In genomic region chr17:50200447-50201225, GRCh38 we compare ENCODE assay signal across 8 cellular contexts. TPM values are rescaled to one million over a fixed set of nuclear protein-coding genes. Genes with fewer than 3 reads are reported as not detected.
DNase-seq lines count a peak whose midpoint lies in the region; ATAC-seq and FAIRE-seq lines count a peak whose summit lies in the region.

No MANE protein-coding gene starts in this region.

- H3K27me3 ChIP-seq in SJCRH30 (peaks cover 8% of the 10 kb centered on the region), neuronal stem cell (ENCODE audit: control insufficient read depth in 3 of 3, insufficient read depth in 3 of 3, low read depth in 1 of 3, low read length in 3 of 3) (peaks cover 5 to 72% (median 29%) of the 10 kb centered on the region in 3 experiments), subcutaneous abdominal adipose tissue (ENCODE audit: control insufficient read depth in 5 of 5, insufficient read depth in 4 of 5, low read length in 5 of 5) (peaks cover 21 to 42% (median 34%) of the 10 kb centered on the region in 5 donors)

- no peaks in the 10 kb centered on the region for H3K79me1 ChIP-seq in neuronal stem cell (ENCODE audit: low read depth, low read length)

- peak overlapping the region; percentile 35 for H3K9ac ChIP-seq in neuronal stem cell (ENCODE audit: low read depth, low read length, poor library complexity)
- peak overlapping the region in 4 of 5 donors; percentile 16 to 76 (median 70) for H3K9ac ChIP-seq in subcutaneous abdominal adipose tissue (ENCODE audit: low read length in 5 of 5)

- no peak overlapping the region for H4K91ac ChIP-seq in neuronal stem cell (ENCODE audit: low read depth, low read length, poor library complexity)

- H3K4me3 ChIP-seq in SJCRH30 = peak overlapping the region; percentile 29
- H3K4me3 ChIP-seq in neuronal stem cell (ENCODE audit: low read length in 2 of 2) = peak overlapping the region; percentile 24 to 81
- H3K4me3 ChIP-seq in subcutaneous abdominal adipose tissue (ENCODE audit: low read depth in 1 of 5, low read length in 5 of 5) = peak overlapping the region; percentile 57 to 75 (median 69)

- WGBS in neuronal stem cell (ENCODE audit: extremely low coverage in 2 of 2, insufficient read length in 2 of 2, insufficient replicate concordance in 1 of 2), 2 donors = no CpG with 5 or more reads among the region's 52 CpGs

- H3K4me2 ChIP-seq in neuronal stem cell (ENCODE audit: insufficient read depth, low read length, poor library complexity, severe bottlenecking) = peak overlapping the region; percentile 79

- peak overlapping the region; percentile 88 for H2AK5ac ChIP-seq in neuronal stem cell (ENCODE audit: low read depth, low read length)

- H3K27ac ChIP-seq in SJCRH30 = no peak overlapping the region
- H3K27ac ChIP-seq in neuronal stem cell (replicated peaks; ENCODE audit: low read length) = no peak overlapping the region
- H3K27ac ChIP-seq in subcutaneous abdominal adipose tissue (ENCODE audit: low read depth, low read length) = peak overlapping the region; percentile 62

- no peak overlapping the region for H3K4ac ChIP-seq in neuronal stem cell (ENCODE audit: low read length)

- H3K4me1 ChIP-seq in SJCRH30 (peaks cover 21% of the 10 kb centered on the region), neuronal stem cell (ENCODE audit: control insufficient read depth in 2 of 2, insufficient read depth in 1 of 2, low read depth in 1 of 2, low read length in 2 of 2) (peaks cover 11% of the 10 kb centered on the region in 2 donors), subcutaneous abdominal adipose tissue (ENCODE audit: control insufficient read depth in 5 of 5, insufficient read depth in 5 of 5, low read length in 5 of 5) (peaks cover 0 to 41% (median 35%) of the 10 kb centered on the region in 5 donors)

- H2BK5ac ChIP-seq in neuronal stem cell (ENCODE audit: low read length) = peak overlapping the region; percentile 58

- H2BK15ac ChIP-seq in neuronal stem cell (ENCODE audit: low read length) = peak overlapping the region; percentile 99

- H3K18ac ChIP-seq in neuronal stem cell (ENCODE audit: low read length) = peak overlapping the region; percentile 66

- peak overlapping the region; percentile 2 for H2BK12ac ChIP-seq in neuronal stem cell (ENCODE audit: low read length)

- DNase-seq in C1 segment of cervical spinal cord (lab: John Stamatoyannopoulos, UW) (peak in 12 of 14 donors; percentile 22 to 85 (median 60)), Kasumi-1 (lab: John Stamatoyannopoulos, UW) (peak; percentile 81 to 90), SJCRH30 (peak; percentile 73 to 87), frontal cortex (ENCODE audit: low spot score in 2 of 2) (peak; percentile 89 to 94), neuronal stem cell (ENCODE audit: low spot score) (peak; percentile 90)
- peak; percentile 67 for DNase-seq in activated gamma-delta T cell treated with anti-CD3 and anti-CD28 coated beads, Interleukin-2, amount 50 U/mL, for 16 hours (ENCODE audit: low read depth)

- H3K14ac ChIP-seq in neuronal stem cell (ENCODE audit: low read length) = no peak overlapping the region

- ATAC-seq in GM19452 (IDR thresholded peaks at IDR 0.05; ENCODE audit: unreplicated experiment) = peak; percentile 56

- no peak overlapping the region for H4K8ac ChIP-seq in neuronal stem cell (ENCODE audit: low read depth, low read length)

- peak overlapping the region; percentile 68 for H3K23ac ChIP-seq in neuronal stem cell (ENCODE audit: low read depth, low read length, poor library complexity)

- H3K36me3 ChIP-seq in SJCRH30 = no peaks in the 10 kb centered on the region
- H3K36me3 ChIP-seq in neuronal stem cell (replicated peaks in 1 of 2; ENCODE audit: control insufficient read depth in 2 of 2, insufficient read depth in 2 of 2, low read length in 2 of 2) = peaks cover 0 to 4% of the 10 kb centered on the region in 2 donors
- H3K36me3 ChIP-seq in subcutaneous abdominal adipose tissue (ENCODE audit: control insufficient read depth in 5 of 5, insufficient read depth in 5 of 5, low read length in 5 of 5) = peaks cover 0 to 16% (median under 1%) of the 10 kb centered on the region in 5 donors

- peak overlapping the region; percentile 77 for H2AFZ ChIP-seq in neuronal stem cell (ENCODE audit: low read length)

- no peak for FAIRE-seq in frontal cortex (lab: Jason Lieb, UNC)

- peak overlapping the region; percentile 56 for H2BK120ac ChIP-seq in neuronal stem cell (ENCODE audit: low read depth, low read length)

- H3K9me3 ChIP-seq in SJCRH30 (replicated peaks) = no peaks in the 10 kb centered on the region
- no peaks in the 10 kb centered on the region for H3K9me3 ChIP-seq in neuronal stem cell (replicated peaks in 1 of 2; ENCODE audit: control insufficient read depth in 2 of 2, insufficient read depth in 1 of 2, low read depth in 1 of 2, low read length in 2 of 2)
- H3K9me3 ChIP-seq in subcutaneous abdominal adipose tissue (ENCODE audit: control insufficient read depth in 5 of 5, low read length in 5 of 5) = no peaks in the 10 kb centered on the region

RNA-seq across cellular contexts. Expression of gene COL1A1, which starts 0.8 kb away (rescaled TPM):
- total RNA-seq in SJCRH30 (2014; rRNA removed; shearing (Covaris generic)) = 4.2 and 4.4 TPM in 2 replicates
- total RNA-seq in frontal cortex = 26.1 TPM
- 17.9 TPM for polyA plus RNA-seq in neuronal stem cell (2013, experiment 1 of 2)
- 18.4 TPM for polyA plus RNA-seq in neuronal stem cell (2013, experiment 2 of 2)

RNA-seq across cellular contexts. Expression of gene SGCA, which starts 34.8 kb away (rescaled TPM):
- 43.2 and 43.4 TPM in 2 replicates for total RNA-seq in SJCRH30 (2014; rRNA removed; shearing (Covaris generic))
- total RNA-seq in frontal cortex = not detected
- 0.57 TPM for polyA plus RNA-seq in neuronal stem cell (2013, experiment 1 of 2)
- 0.35 TPM for polyA plus RNA-seq in neuronal stem cell (2013, experiment 2 of 2)

RNA-seq across cellular contexts. Expression of gene PPP1R9B, which starts 50.2 kb away (rescaled TPM):
- total RNA-seq in SJCRH30 (2014; rRNA removed; shearing (Covaris generic)) = 32.1 TPM in 2 replicates
- total RNA-seq in frontal cortex = 68.9 TPM
- polyA plus RNA-seq in neuronal stem cell (2013, experiment 1 of 2) = 19.8 TPM
- polyA plus RNA-seq in neuronal stem cell (2013, experiment 2 of 2) = 19.4 TPM

Comparison
In these comparisons a context has a peak if more than half of its experiments do, and no peak if none do; other contexts are left out.
1. RNA of gene SGCA, which starts 34.8 kb away (total RNA-seq): 43.2 to 43.4 TPM in SJCRH30; not detected in frontal cortex (single experiment); every median in the first group is over 10 times any median in the second.
2. Peak in every context shown above with its lines, with median percentiles within 50 percentile points of each other: DNase-seq and H3K4me3 ChIP-seq.